In the genomic region with DNA sequence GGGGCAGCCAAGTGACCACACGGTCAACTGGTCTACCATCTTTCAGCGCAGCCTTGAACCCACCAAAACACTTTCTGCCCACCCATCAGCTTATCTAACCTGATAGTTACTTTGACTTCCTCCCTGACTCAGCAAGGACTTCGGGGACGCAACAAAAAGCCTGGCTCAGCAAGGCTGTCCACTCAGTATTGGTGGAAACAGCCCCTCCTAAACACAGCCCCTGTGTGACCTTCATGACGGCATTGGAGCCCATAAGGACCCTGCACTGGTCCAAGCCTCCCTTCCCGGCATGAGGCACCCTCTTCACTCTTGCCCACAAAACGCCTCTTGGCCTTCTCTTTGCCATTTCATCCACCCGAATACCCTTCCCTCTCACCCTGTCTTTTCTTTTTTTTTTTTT, we compare ENCODE assay signal across 1 cellular context.
TF ChIP-seq lines count a peak whose summit lies in the region.

No MANE protein-coding gene starts in this region.

TF ChIP-seq in HepG2, 621 proteins besides CTCF, POLR2A, EP300 and RAD21 (continued from another document):
- TF ChIP-seq, protein P1, sequence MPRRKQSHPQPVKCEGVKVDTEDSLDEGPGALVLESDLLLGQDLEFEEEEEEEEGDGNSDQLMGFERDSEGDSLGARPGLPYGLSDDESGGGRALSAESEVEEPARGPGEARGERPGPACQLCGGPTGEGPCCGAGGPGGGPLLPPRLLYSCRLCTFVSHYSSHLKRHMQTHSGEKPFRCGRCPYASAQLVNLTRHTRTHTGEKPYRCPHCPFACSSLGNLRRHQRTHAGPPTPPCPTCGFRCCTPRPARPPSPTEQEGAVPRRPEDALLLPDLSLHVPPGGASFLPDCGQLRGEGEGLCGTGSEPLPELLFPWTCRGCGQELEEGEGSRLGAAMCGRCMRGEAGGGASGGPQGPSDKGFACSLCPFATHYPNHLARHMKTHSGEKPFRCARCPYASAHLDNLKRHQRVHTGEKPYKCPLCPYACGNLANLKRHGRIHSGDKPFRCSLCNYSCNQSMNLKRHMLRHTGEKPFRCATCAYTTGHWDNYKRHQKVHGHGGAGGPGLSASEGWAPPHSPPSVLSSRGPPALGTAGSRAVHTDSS (CRISPR knock-in tag; conservative IDR thresholded peaks at IDR 0.05), result no peak
- TF ChIP-seq RORA (CRISPR knock-in tag; IDR thresholded peaks at IDR 0.05), result no peak
